Comparison of ENCODE assay signal across 8 cellular contexts in the genomic region with DNA sequence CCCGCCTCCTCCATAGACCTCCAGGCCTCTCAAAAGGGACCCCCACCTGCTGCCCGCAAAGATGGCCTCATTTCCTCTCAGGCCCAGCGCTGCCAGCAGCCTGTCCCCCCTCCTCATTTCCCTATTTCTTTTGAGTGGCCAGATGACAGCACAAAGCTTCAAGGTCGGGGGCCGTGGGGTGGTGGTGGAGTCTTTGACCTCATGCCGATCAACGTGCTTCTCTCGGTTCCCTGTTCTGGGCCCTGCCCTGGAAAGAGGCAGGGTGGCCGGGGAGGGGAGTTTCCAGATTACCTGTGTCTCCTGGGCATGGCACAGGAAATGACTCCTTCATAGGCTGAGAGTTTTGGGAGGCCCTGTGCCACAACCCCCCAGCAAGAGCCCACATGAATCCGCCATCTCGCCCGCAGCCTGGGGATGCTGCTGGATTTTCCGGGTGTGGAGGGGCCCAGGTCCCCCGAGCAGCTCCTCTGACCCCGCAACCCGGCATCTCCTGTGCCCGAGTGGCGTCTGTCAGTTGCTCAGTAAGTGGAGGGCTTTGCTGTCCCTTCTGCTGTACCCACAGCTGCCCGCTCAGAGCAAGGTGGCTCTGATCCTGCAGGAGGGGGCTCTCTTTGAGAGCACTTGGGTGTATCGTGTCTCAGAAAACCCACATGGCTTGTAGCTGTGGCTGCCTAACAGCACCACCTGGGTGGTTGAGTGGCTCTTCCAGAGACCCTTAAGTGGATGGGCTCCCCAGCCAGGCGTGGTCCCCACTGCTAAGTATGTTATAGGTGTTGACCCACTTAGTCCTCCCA.
DNase-seq lines count a peak whose midpoint lies in the region; ATAC-seq and TF ChIP-seq lines count a peak whose summit lies in the region.
"Had no signal": no experiment of that assay in that cellular context is flagged by ENCODE, and none has a peak within 500 bp of the region (broad histone marks: within the 10 kb centered on the region; RNA-seq: fewer than 3 reads in every experiment).

No MANE protein-coding gene starts in this region.

- peak overlapping the region in 2 of 10 donors; percentile 36 to 58 for H3K4me3 Mint-ChIP-seq in naive thymus-derived CD8-positive, alpha-beta T cell
- H3K4me3 Mint-ChIP-seq: activated naive CD8-positive, alpha-beta T cell treated with anti-CD3 and anti-CD28 coated beads, Interleukin-2, amount 10 ng/mL, durations not matched to agents 7 days and 5 days had no signal

- peak; percentile 23 for TF ChIP-seq POLR2A in GM15510 (IDR thresholded peaks at IDR 0.05; ENCODE audit: borderline replicate concordance, extremely low read depth, insufficient read length)

- H3K9me3 Mint-ChIP-seq in naive thymus-derived CD8-positive, alpha-beta T cell = peaks cover 0 to 4% (median 0%) of the 10 kb centered on the region in 9 donors

- POLR2A ChIA-PET in naive thymus-derived CD8-positive, alpha-beta T cell (lab: Charles Lee) = interaction anchor here (1.0 kb wide), 1 partner anchor 8 kb away, joined by 4 read pairs; no protein-coding TSS in a partner anchor

- H3K4me1 Mint-ChIP-seq in naive thymus-derived CD8-positive, alpha-beta T cell = peaks cover 24 to 62% (median 54%) of the 10 kb centered on the region in 4 donors

- no peak for ATAC-seq in naive thymus-derived CD8-positive, alpha-beta T cell

- H3K27me3 Mint-ChIP-seq in naive thymus-derived CD8-positive, alpha-beta T cell = no peaks in the 10 kb centered on the region
- H3K27me3 Mint-ChIP-seq: activated naive CD8-positive, alpha-beta T cell treated with anti-CD3 and anti-CD28 coated beads, Interleukin-2, amount 10 ng/mL, durations not matched to agents 7 days and 5 days had no signal

- no peak overlapping the region for H3K27ac ChIP-seq in caudate nucleus (ENCODE audit: low read depth, low read length)

- peak; percentile 72 for DNase-seq in GM20000 (ENCODE audit: low spot score)
- DNase-seq in NAMALWA (ENCODE audit: low spot score) = peak; percentile 64
- peak in 1 of 10 donors; percentile 57 for DNase-seq in naive thymus-derived CD8-positive, alpha-beta T cell
- no peak for DNase-seq in DMS153 (lab: John Stamatoyannopoulos, UW)
- DNase-seq in caudate nucleus (lab: John Stamatoyannopoulos, UW) = no peak
- no peak for DNase-seq in NCI-H526 (lab: John Stamatoyannopoulos, UW)
- DNase-seq: activated naive CD8-positive, alpha-beta T cell treated with anti-CD3 and anti-CD28 coated beads, Interleukin-2, amount 10 ng/mL, durations not matched to agents 7 days and 5 days had no signal

- no peak for TF ChIP-seq CTCF in GM20000 (IDR thresholded peaks at IDR 0.05; ENCODE audit: extremely low read depth, missing control alignments)

- peak overlapping the region in 9 of 10 donors; percentile 66 to 99 (median 96) for H3K27ac Mint-ChIP-seq in naive thymus-derived CD8-positive, alpha-beta T cell

- peaks cover 0 to 2% (median 0%) of the 10 kb centered on the region in 3 donors for H3K36me3 Mint-ChIP-seq in naive thymus-derived CD8-positive, alpha-beta T cell

Comparison
In these comparisons a context has a peak if more than half of its experiments do, and no peak if none do; other contexts are left out.
1. DNase-seq: peak in GM20000 (single experiment) and NAMALWA (single experiment); none in DMS153 (single experiment), caudate nucleus (0 of 61) and NCI-H526 (0 of 2).